ENCODE assay signal across 10 cellular contexts in genomic region chr19:1469200-1469935, GRCh38. TPM values are rescaled to one million over a fixed set of nuclear protein-coding genes. Genes with fewer than 3 reads are reported as not detected.
DNase-seq lines count a peak whose midpoint lies in the region; ATAC-seq lines count a peak whose summit lies in the region.
"Had no signal": no experiment of that assay in that cellular context is flagged by ENCODE, and none has a peak within 500 bp of the region (broad histone marks: within the 10 kb centered on the region; RNA-seq: fewer than 3 reads in every experiment).

No MANE protein-coding gene starts in this region.

- peak overlapping the region; percentile 62 for H3K4me3 Mint-ChIP-seq in activated T-helper 17 cell treated with anti-CD3 and anti-CD28 coated beads, Interleukin-2, amount 50 U/mL, for 72 hours

- peaks cover 2% of the 10 kb centered on the region for H3K36me3 ChIP-seq in thymus (ENCODE audit: control insufficient read depth, insufficient read depth)

- peaks cover 2% of the 10 kb centered on the region for H3K9me3 ChIP-seq in thymus (ENCODE audit: control insufficient read depth)

- no peaks in the 10 kb centered on the region for H3K9me3 Mint-ChIP-seq in activated T-helper 17 cell treated with anti-CD3 and anti-CD28 coated beads, Interleukin-2, amount 50 U/mL, for 72 hours
- H3K9me3 Mint-ChIP-seq: IgD-negative memory B cell had no signal

- peaks cover 86% of the 10 kb centered on the region for H3K27me3 ChIP-seq in thymus (ENCODE audit: control insufficient read depth, insufficient read depth)

- no peaks in the 10 kb centered on the region for H3K27me3 Mint-ChIP-seq in activated T-helper 17 cell treated with anti-CD3 and anti-CD28 coated beads, Interleukin-2, amount 50 U/mL, for 72 hours

- H3K4me1 Mint-ChIP-seq in activated T-helper 17 cell treated with anti-CD3 and anti-CD28 coated beads, Interleukin-2, amount 50 U/mL, for 72 hours: no peaks in the 10 kb centered on the region

- H3K36me3 Mint-ChIP-seq in activated T-helper 17 cell treated with anti-CD3 and anti-CD28 coated beads, Interleukin-2, amount 50 U/mL, for 72 hours (ENCODE audit: low read depth): no peaks in the 10 kb centered on the region

- H3K27ac Mint-ChIP-seq in activated T-helper 17 cell treated with anti-CD3 and anti-CD28 coated beads, Interleukin-2, amount 50 U/mL, for 72 hours: no peak overlapping the region
- H3K27ac Mint-ChIP-seq: IgD-negative memory B cell had no signal

- peak; percentile 24 for ATAC-seq in activated T-helper 17 cell treated with anti-CD3 and anti-CD28 coated beads, Interleukin-2, amount 50 U/mL, for 72 hours (replicated peaks)
- ATAC-seq in GM18870 (IDR thresholded peaks at IDR 0.05; ENCODE audit: unreplicated experiment): no peak
- ATAC-seq in GM21360 (IDR thresholded peaks at IDR 0.05; ENCODE audit: unreplicated experiment): no peak

- H3K4me3 ChIP-seq in thymus (ENCODE audit: low read length): peak overlapping the region; percentile 47

- peaks cover 20% of the 10 kb centered on the region for H3K4me1 ChIP-seq in thymus (ENCODE audit: control insufficient read depth, insufficient read depth, low read length)

- WGBS in thymus: 1% methylated on average over 109 of the region's 109 CpGs

- no peak overlapping the region for H3K27ac ChIP-seq in thymus (ENCODE audit: low read depth)

- DNase-seq in activated naive CD4-positive, alpha-beta T cell treated with anti-CD3 and anti-CD28 coated beads, Interleukin-2, amount 50 U/mL, for 16 hours: peak; percentile 31
- DNase-seq in activated naive CD4-positive, alpha-beta T cell treated with Interleukin-2 at 50 U/mL for 16 hours: no peak
- DNase-seq in left kidney (ENCODE audit: low read depth, low spot score): peak; percentile 43
- DNase-seq in NCI-H345 treated with DMSO at 0.1 percent for 48 hours (lab: John Stamatoyannopoulos, UW; ENCODE audit: unreplicated experiment): no peak
- DNase-seq: COR-L47 had no signal

RNA-seq across cellular contexts. Expression of gene C19orf25, which starts 9.6 kb away (rescaled TPM):
- total RNA-seq in activated T-helper 17 cell treated with anti-CD3 and anti-CD28 coated beads, Interleukin-2, amount 50 U/mL, for 72 hours: 10 to 100 TPM; 36.5 to 37.2 TPM
- polyA plus RNA-seq in thymus: 38.1 TPM

RNA-seq across cellular contexts. Expression of gene APC2, which starts 19.4 kb away (rescaled TPM):
- total RNA-seq in activated T-helper 17 cell treated with anti-CD3 and anti-CD28 coated beads, Interleukin-2, amount 50 U/mL, for 72 hours: under 1 TPM; 0.04 to 0.21 TPM
- polyA plus RNA-seq in thymus: 0.11 TPM

RNA-seq across cellular contexts. Expression of gene PCSK4, which starts 20.8 kb away (rescaled TPM):
- 1 to 10 TPM; 2.4 to 7.8 TPM for total RNA-seq in activated T-helper 17 cell treated with anti-CD3 and anti-CD28 coated beads, Interleukin-2, amount 50 U/mL, for 72 hours
- 11.5 TPM for polyA plus RNA-seq in thymus
- polyA plus RNA-seq: IgD-negative memory B cell had no signal

RNA-seq across cellular contexts. Expression of gene REEP6, which starts 21.6 kb away (rescaled TPM):
- 1 to 10 TPM; 1.7 to 2.2 TPM for total RNA-seq in activated T-helper 17 cell treated with anti-CD3 and anti-CD28 coated beads, Interleukin-2, amount 50 U/mL, for 72 hours
- polyA plus RNA-seq in thymus: 1.9 TPM

RNA-seq across cellular contexts. Expression of gene RPS15, which starts 31.2 kb away (rescaled TPM):
- 1,000 to 10,000 TPM; 1,611 to 1,688 TPM for total RNA-seq in activated T-helper 17 cell treated with anti-CD3 and anti-CD28 coated beads, Interleukin-2, amount 50 U/mL, for 72 hours
- polyA plus RNA-seq in thymus: 3,095 TPM

Comparison
In these comparisons a context has a peak if more than half of its experiments do, and no peak if none do; other contexts are left out.
1. DNase-seq: peak in activated naive CD4-positive, alpha-beta T cell treated with anti-CD3 and anti-CD28 coated beads, Interleukin-2, amount 50 U/mL, for 16 hours (single experiment) and left kidney (single experiment); none in activated naive CD4-positive, alpha-beta T cell treated with Interleukin-2 at 50 U/mL for 16 hours (single experiment) and NCI-H345 treated with DMSO at 0.1 percent for 48 hours (single experiment).